Comparison of ENCODE assay signal across 15 cellular contexts in genomic region chr21:45870851-45871615, GRCh38.
"Had no signal": no experiment of that assay in that cellular context is flagged by ENCODE, and none has a peak within 500 bp of the region (broad histone marks: within the 10 kb centered on the region; RNA-seq: fewer than 3 reads in every experiment).

No MANE protein-coding gene starts in this region.

- H3K9ac ChIP-seq: parathyroid adenoma had no signal

- H3K27ac Mint-ChIP-seq: activated CD8-positive, alpha-beta T cell treated with anti-CD3 and anti-CD28 coated beads, Interleukin-2, amount 10 ng/mL, durations not matched to agents 7 days and 5 days; activated naive CD4-positive, alpha-beta T cell treated with anti-CD3 and anti-CD28 coated beads, Interleukin-2, amount 50 U/mL, for 72 hours; stimulated activated naive B cell treated with anti-CD40 and anti-IgM and Interleukin-4, amounts not matched to agents 10 μg/mL and 1 μg/mL and 100 μg/mL, for 72 hours; T-cell had no signal

- H3K4me3 Mint-ChIP-seq: activated CD8-positive, alpha-beta T cell treated with anti-CD3 and anti-CD28 coated beads, Interleukin-2, amount 10 ng/mL, durations not matched to agents 7 days and 5 days; neural crest cell; stimulated activated naive B cell treated with anti-CD40 and anti-IgM and Interleukin-4, amounts not matched to agents 10 μg/mL and 1 μg/mL and 100 μg/mL, for 72 hours; T-cell had no signal

- H3K27ac ChIP-seq: parathyroid adenoma, SJSA1, VCaP had no signal

- DNase-seq: activated CD4-positive, alpha-beta T cell treated with anti-CD3 and anti-CD28 coated beads for 4 hours; activated CD8-positive, alpha-beta T cell treated with anti-CD3 and anti-CD28 coated beads, Interleukin-2, amount 10 ng/mL, durations not matched to agents 7 days and 5 days; glutamatergic neuron; mesendoderm; small intestine; stimulated activated naive B cell treated with anti-CD40 and anti-IgM and Interleukin-4, amounts not matched to agents 10 μg/mL and 1 μg/mL and 100 μg/mL, for 72 hours; T-cell; T1000; trophoblast cell had no signal

- H3K36me3 Mint-ChIP-seq: activated naive CD4-positive, alpha-beta T cell treated with anti-CD3 and anti-CD28 coated beads, Interleukin-2, amount 50 U/mL, for 72 hours; stimulated activated naive B cell treated with anti-CD40 and anti-IgM and Interleukin-4, amounts not matched to agents 10 μg/mL and 1 μg/mL and 100 μg/mL, for 72 hours; T-cell had no signal

- H2AFZ ChIP-seq: parathyroid adenoma had no signal

- H3K9me3 ChIP-seq: SJSA1 had no signal

- H3K4me1 ChIP-seq: parathyroid adenoma had no signal

- H3K4me1 Mint-ChIP-seq: stimulated activated naive B cell treated with anti-CD40 and anti-IgM and Interleukin-4, amounts not matched to agents 10 μg/mL and 1 μg/mL and 100 μg/mL, for 72 hours had no signal

- H3K9me3 Mint-ChIP-seq: activated naive CD4-positive, alpha-beta T cell treated with anti-CD3 and anti-CD28 coated beads, Interleukin-2, amount 50 U/mL, for 72 hours; neural crest cell; stimulated activated naive B cell treated with anti-CD40 and anti-IgM and Interleukin-4, amounts not matched to agents 10 μg/mL and 1 μg/mL and 100 μg/mL, for 72 hours; T-cell had no signal

- ATAC-seq: activated CD8-positive, alpha-beta T cell treated with anti-CD3 and anti-CD28 coated beads, Interleukin-2, amount 10 ng/mL, durations not matched to agents 7 days and 5 days; activated naive CD4-positive, alpha-beta T cell treated with anti-CD3 and anti-CD28 coated beads, Interleukin-2, amount 50 U/mL, for 72 hours; left lobe of liver; stimulated activated naive B cell treated with anti-CD40 and anti-IgM and Interleukin-4, amounts not matched to agents 10 μg/mL and 1 μg/mL and 100 μg/mL, for 72 hours; T-cell had no signal

- H3K27me3 ChIP-seq: SJSA1 had no signal

- H3K4me3 ChIP-seq: SJSA1 had no signal
